In the genomic region with DNA sequence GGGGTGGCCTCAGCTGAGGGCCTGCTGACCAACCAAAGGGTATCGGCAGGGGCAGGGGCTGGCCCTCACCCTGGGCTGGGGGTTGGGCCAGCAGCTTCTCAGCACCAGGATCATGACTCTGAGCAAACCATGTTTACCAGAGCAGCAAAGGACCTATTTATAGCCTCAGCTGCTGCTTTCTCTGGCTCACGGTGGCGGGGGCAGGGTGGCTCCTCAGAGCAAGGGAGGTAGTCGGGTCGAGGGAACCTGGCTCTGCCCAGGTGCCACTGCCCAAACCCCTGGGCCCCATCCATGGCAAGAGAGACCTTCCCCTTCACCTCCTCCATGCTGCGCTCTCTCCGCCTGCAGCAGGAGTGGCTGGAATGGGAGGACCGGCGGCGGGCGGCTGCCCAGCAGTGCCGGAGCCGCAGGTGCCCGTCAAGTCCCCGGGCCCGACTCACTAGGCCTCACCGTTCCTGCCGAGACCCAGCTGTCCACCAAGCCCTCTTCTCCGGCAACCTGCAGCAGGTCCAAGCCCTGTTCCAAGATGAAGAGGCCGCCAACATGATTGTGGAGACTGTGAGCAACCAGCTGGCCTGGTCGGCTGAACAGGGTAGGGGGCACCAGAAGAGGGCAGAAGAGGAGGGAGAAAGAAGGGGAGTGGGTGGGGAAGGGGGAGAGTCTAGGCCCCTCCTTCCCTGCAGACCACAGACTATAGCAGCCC, we compare ENCODE assay signal across 1 cellular context.
TF ChIP-seq lines count a peak whose summit lies in the region.

A gene with protein sequence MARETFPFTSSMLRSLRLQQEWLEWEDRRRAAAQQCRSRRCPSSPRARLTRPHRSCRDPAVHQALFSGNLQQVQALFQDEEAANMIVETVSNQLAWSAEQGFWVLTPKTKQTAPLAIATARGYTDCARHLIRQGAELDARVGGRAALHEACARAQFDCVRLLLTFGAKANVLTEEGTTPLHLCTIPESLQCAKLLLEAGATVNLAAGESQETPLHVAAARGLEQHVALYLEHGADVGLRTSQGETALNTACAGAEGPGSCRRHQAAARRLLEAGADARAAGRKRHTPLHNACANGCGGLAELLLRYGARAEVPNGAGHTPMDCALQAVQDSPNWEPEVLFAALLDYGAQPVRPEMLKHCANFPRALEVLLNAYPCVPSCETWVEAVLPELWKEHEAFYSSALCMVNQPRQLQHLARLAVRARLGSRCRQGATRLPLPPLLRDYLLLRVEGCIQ (plus strand): TSS at position 206 of the 703 bp plus-strand sequence. CDS start 86 bp downstream, at position 292.

TF ChIP-seq in HepG2, 621 proteins besides CTCF, POLR2A, EP300 and RAD21 (continued from another document and continues in another):
- TF ChIP-seq, protein P1, sequence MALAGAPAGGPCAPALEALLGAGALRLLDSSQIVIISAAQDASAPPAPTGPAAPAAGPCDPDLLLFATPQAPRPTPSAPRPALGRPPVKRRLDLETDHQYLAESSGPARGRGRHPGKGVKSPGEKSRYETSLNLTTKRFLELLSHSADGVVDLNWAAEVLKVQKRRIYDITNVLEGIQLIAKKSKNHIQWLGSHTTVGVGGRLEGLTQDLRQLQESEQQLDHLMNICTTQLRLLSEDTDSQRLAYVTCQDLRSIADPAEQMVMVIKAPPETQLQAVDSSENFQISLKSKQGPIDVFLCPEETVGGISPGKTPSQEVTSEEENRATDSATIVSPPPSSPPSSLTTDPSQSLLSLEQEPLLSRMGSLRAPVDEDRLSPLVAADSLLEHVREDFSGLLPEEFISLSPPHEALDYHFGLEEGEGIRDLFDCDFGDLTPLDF (CRISPR knock-in tag; IDR thresholded peaks at IDR 0.05): no peak
- TF ChIP-seq, protein P2, sequence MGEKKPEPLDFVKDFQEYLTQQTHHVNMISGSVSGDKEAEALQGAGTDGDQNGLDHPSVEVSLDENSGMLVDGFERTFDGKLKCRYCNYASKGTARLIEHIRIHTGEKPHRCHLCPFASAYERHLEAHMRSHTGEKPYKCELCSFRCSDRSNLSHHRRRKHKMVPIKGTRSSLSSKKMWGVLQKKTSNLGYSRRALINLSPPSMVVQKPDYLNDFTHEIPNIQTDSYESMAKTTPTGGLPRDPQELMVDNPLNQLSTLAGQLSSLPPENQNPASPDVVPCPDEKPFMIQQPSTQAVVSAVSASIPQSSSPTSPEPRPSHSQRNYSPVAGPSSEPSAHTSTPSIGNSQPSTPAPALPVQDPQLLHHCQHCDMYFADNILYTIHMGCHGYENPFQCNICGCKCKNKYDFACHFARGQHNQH (CRISPR knock-in tag; IDR thresholded peaks at IDR 0.05): no peak
- no peak for TF ChIP-seq SETDB1 (CRISPR knock-in tag; IDR thresholded peaks at IDR 0.05; ENCODE audit: borderline replicate concordance)
- no peak for TF ChIP-seq CREB1 (IDR thresholded peaks at IDR 0.05)
- TF ChIP-seq CREB1 (CRISPR knock-in tag; IDR thresholded peaks at IDR 0.05): no peak
- no peak for TF ChIP-seq MBNL3 (CRISPR knock-in tag; conservative IDR thresholded peaks at IDR 0.05)
- TF ChIP-seq CHD2 (IDR thresholded peaks at IDR 0.05; ENCODE audit: low read depth, low read length): no peak
- no peak for TF ChIP-seq ZNF616 (CRISPR knock-in tag; IDR thresholded peaks at IDR 0.05; ENCODE audit: low read depth)
- TF ChIP-seq, protein P3, sequence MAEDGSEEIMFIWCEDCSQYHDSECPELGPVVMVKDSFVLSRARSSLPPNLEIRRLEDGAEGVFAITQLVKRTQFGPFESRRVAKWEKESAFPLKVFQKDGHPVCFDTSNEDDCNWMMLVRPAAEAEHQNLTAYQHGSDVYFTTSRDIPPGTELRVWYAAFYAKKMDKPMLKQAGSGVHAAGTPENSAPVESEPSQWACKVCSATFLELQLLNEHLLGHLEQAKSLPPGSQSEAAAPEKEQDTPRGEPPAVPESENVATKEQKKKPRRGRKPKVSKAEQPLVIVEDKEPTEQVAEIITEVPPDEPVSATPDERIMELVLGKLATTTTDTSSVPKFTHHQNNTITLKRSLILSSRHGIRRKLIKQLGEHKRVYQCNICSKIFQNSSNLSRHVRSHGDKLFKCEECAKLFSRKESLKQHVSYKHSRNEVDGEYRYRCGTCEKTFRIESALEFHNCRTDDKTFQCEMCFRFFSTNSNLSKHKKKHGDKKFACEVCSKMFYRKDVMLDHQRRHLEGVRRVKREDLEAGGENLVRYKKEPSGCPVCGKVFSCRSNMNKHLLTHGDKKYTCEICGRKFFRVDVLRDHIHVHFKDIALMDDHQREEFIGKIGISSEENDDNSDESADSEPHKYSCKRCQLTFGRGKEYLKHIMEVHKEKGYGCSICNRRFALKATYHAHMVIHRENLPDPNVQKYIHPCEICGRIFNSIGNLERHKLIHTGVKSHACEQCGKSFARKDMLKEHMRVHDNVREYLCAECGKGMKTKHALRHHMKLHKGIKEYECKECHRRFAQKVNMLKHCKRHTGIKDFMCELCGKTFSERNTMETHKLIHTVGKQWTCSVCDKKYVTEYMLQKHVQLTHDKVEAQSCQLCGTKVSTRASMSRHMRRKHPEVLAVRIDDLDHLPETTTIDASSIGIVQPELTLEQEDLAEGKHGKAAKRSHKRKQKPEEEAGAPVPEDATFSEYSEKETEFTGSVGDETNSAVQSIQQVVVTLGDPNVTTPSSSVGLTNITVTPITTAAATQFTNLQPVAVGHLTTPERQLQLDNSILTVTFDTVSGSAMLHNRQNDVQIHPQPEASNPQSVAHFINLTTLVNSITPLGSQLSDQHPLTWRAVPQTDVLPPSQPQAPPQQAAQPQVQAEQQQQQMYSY (CRISPR knock-in tag; IDR thresholded peaks at IDR 0.05): no peak
- TF ChIP-seq, protein P4, sequence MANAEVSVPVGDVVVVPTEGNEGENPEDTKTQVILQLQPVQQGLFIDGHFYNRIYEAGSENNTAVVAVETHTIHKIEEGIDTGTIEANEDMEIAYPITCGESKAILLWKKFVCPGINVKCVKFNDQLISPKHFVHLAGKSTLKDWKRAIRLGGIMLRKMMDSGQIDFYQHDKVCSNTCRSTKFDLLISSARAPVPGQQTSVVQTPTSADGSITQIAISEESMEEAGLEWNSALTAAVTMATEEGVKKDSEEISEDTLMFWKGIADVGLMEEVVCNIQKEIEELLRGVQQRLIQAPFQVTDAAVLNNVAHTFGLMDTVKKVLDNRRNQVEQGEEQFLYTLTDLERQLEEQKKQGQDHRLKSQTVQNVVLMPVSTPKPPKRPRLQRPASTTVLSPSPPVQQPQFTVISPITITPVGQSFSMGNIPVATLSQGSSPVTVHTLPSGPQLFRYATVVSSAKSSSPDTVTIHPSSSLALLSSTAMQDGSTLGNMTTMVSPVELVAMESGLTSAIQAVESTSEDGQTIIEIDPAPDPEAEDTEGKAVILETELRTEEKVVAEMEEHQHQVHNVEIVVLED (CRISPR knock-in tag; IDR thresholded peaks at IDR 0.05; ENCODE audit: borderline replicate concordance): no peak
- TF ChIP-seq ZNF350 (CRISPR knock-in tag; IDR thresholded peaks at IDR 0.05; ENCODE audit: borderline replicate concordance, low read depth): no peak
- peak; percentile 57; the same call in 1 of the 2 replicates for TF ChIP-seq FOXK1 (CRISPR knock-in tag; IDR thresholded peaks at IDR 0.05; ENCODE audit: borderline replicate concordance, low read depth)
- TF ChIP-seq GTF3A (CRISPR knock-in tag; conservative IDR thresholded peaks at IDR 0.05): no peak
- no peak for TF ChIP-seq KDM3A (CRISPR knock-in tag; IDR thresholded peaks at IDR 0.05; ENCODE audit: low read depth)
- no peak for TF ChIP-seq MAFK (conservative IDR thresholded peaks at IDR 0.05 in 1 of 2, IDR thresholded peaks at IDR 0.05 in 1 of 2; ENCODE audit: low read length in 2 of 2)
- TF ChIP-seq, protein P5, sequence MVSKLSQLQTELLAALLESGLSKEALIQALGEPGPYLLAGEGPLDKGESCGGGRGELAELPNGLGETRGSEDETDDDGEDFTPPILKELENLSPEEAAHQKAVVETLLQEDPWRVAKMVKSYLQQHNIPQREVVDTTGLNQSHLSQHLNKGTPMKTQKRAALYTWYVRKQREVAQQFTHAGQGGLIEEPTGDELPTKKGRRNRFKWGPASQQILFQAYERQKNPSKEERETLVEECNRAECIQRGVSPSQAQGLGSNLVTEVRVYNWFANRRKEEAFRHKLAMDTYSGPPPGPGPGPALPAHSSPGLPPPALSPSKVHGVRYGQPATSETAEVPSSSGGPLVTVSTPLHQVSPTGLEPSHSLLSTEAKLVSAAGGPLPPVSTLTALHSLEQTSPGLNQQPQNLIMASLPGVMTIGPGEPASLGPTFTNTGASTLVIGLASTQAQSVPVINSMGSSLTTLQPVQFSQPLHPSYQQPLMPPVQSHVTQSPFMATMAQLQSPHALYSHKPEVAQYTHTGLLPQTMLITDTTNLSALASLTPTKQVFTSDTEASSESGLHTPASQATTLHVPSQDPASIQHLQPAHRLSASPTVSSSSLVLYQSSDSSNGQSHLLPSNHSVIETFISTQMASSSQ (IDR thresholded peaks at IDR 0.05; ENCODE audit: low read depth): no peak
- TF ChIP-seq, protein P5 (CRISPR knock-in tag; IDR thresholded peaks at IDR 0.05; ENCODE audit: borderline replicate concordance): no peak
- TF ChIP-seq, protein P6, sequence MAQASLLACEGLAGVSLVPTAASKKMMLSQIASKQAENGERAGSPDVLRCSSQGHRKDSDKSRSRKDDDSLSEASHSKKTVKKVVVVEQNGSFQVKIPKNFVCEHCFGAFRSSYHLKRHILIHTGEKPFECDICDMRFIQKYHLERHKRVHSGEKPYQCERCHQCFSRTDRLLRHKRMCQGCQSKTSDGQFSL (CRISPR knock-in tag; IDR thresholded peaks at IDR 0.05): no peak
- no peak for TF ChIP-seq HMG20A (CRISPR knock-in tag; IDR thresholded peaks at IDR 0.05; ENCODE audit: borderline replicate concordance)
- TF ChIP-seq ZZZ3 (CRISPR knock-in tag; IDR thresholded peaks at IDR 0.05; ENCODE audit: borderline replicate concordance): no peak
- TF ChIP-seq ZNF619 (CRISPR knock-in tag; IDR thresholded peaks at IDR 0.05): peak; percentile 51; the same call in 1 of the 2 replicates
- no peak for TF ChIP-seq JDP2 (CRISPR knock-in tag; IDR thresholded peaks at IDR 0.05; ENCODE audit: borderline replicate concordance)
- no peak for TF ChIP-seq MEIS1 (CRISPR knock-in tag; IDR thresholded peaks at IDR 0.05; ENCODE audit: borderline replicate concordance)
- TF ChIP-seq RNF2 (conservative IDR thresholded peaks at IDR 0.05; ENCODE audit: low read depth): no peak
- no peak for TF ChIP-seq ZSCAN25 (CRISPR knock-in tag; IDR thresholded peaks at IDR 0.05)
- peak; percentile 53; the same call in 1 of the 2 replicates for TF ChIP-seq ZNF598 (CRISPR knock-in tag; IDR thresholded peaks at IDR 0.05; ENCODE audit: borderline replicate concordance)
- TF ChIP-seq ZNF614 (CRISPR knock-in tag; IDR thresholded peaks at IDR 0.05; ENCODE audit: borderline replicate concordance): 0 out of 2 replicates have a peak, but pooled peaks have one; percentile 38
- no peak for TF ChIP-seq ZNF326 (CRISPR knock-in tag; IDR thresholded peaks at IDR 0.05; ENCODE audit: borderline replicate concordance)
- TF ChIP-seq ZNF674 (CRISPR knock-in tag; IDR thresholded peaks at IDR 0.05; ENCODE audit: low read depth): no peak
- TF ChIP-seq JUN (CRISPR knock-in tag; IDR thresholded peaks at IDR 0.05): 0 out of 2 replicates have a peak, but pooled peaks have one; percentile 17
- no peak for TF ChIP-seq TOPORS (CRISPR knock-in tag; IDR thresholded peaks at IDR 0.05)
- no peak for TF ChIP-seq HOXD1 (CRISPR knock-in tag; IDR thresholded peaks at IDR 0.05)
- TF ChIP-seq CAMTA2 (CRISPR knock-in tag; IDR thresholded peaks at IDR 0.05; ENCODE audit: borderline replicate concordance): no peak
- TF ChIP-seq JUND (CRISPR knock-in tag; IDR thresholded peaks at IDR 0.05): no peak
- TF ChIP-seq PRMT3 (CRISPR knock-in tag; IDR thresholded peaks at IDR 0.05; ENCODE audit: borderline replicate concordance, low read depth): no peak
- no peak for TF ChIP-seq ZFAT (CRISPR knock-in tag; conservative IDR thresholded peaks at IDR 0.05)
- TF ChIP-seq, protein P7, sequence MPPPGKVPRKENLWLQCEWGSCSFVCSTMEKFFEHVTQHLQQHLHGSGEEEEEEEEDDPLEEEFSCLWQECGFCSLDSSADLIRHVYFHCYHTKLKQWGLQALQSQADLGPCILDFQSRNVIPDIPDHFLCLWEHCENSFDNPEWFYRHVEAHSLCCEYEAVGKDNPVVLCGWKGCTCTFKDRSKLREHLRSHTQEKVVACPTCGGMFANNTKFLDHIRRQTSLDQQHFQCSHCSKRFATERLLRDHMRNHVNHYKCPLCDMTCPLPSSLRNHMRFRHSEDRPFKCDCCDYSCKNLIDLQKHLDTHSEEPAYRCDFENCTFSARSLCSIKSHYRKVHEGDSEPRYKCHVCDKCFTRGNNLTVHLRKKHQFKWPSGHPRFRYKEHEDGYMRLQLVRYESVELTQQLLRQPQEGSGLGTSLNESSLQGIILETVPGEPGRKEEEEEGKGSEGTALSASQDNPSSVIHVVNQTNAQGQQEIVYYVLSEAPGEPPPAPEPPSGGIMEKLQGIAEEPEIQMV (CRISPR knock-in tag; IDR thresholded peaks at IDR 0.05; ENCODE audit: low read depth): no peak
- no peak for TF ChIP-seq KLF12 (CRISPR knock-in tag; IDR thresholded peaks at IDR 0.05; ENCODE audit: borderline replicate concordance)
- TF ChIP-seq MEF2D (CRISPR knock-in tag; IDR thresholded peaks at IDR 0.05): peak; percentile 99
- no peak for TF ChIP-seq ZNF790 (CRISPR knock-in tag; IDR thresholded peaks at IDR 0.05; ENCODE audit: borderline replicate concordance)
- TF ChIP-seq ZMYM2 (CRISPR knock-in tag; IDR thresholded peaks at IDR 0.05): no peak
- no peak for TF ChIP-seq MEIS2 (CRISPR knock-in tag; IDR thresholded peaks at IDR 0.05)
- TF ChIP-seq MBD4 (IDR thresholded peaks at IDR 0.05; ENCODE audit: borderline replicate concordance, low read length): no peak
- TF ChIP-seq, protein P8, sequence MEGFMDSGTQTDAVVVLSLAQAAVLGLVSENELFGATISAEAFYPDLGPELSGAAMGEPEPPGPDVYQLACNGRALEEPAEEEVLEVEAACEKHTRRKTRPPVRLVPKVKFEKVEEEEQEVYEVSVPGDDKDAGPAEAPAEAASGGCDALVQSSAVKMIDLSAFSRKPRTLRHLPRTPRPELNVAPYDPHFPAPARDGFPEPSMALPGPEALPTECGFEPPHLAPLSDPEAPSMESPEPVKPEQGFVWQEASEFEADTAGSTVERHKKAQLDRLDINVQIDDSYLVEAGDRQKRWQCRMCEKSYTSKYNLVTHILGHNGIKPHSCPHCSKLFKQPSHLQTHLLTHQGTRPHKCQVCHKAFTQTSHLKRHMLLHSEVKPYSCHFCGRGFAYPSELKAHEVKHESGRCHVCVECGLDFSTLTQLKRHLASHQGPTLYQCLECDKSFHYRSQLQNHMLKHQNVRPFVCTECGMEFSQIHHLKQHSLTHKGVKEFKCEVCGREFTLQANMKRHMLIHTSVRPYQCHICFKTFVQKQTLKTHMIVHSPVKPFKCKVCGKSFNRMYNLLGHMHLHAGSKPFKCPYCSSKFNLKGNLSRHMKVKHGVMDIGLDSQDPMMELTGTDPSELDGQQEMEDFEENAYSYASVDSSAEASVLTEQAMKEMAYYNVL (CRISPR knock-in tag; IDR thresholded peaks at IDR 0.05; ENCODE audit: borderline replicate concordance): no peak
